Comparison of ENCODE assay signal across 16 cellular contexts in genomic region chr12:105228966-105229365, GRCh38. TPM values are rescaled to one million over a fixed set of nuclear protein-coding genes. Genes with fewer than 3 reads are reported as not detected.
DNase-seq lines count a peak whose midpoint lies in the region; ATAC-seq, FAIRE-seq and TF ChIP-seq lines count a peak whose summit lies in the region.
"Had no signal": no experiment of that assay in that cellular context is flagged by ENCODE, and none has a peak within 500 bp of the region (broad histone marks: within the 10 kb centered on the region; RNA-seq: fewer than 3 reads in every experiment).

No MANE protein-coding gene starts in this region.

- peaks cover 64% of the 10 kb centered on the region for H3K4me1 Mint-ChIP-seq in activated naive CD4-positive, alpha-beta T cell treated with anti-CD3 and anti-CD28 coated beads for 36 hours (ENCODE audit: low read depth)
- H3K4me1 Mint-ChIP-seq in osteocyte (ENCODE audit: unreplicated experiment) = peaks cover 95% of the 10 kb centered on the region

- ATAC-seq in activated naive CD4-positive, alpha-beta T cell treated with anti-CD3 and anti-CD28 coated beads, Interleukin-2, amount 50 U/mL, for 72 hours = no peak
- ATAC-seq in GM21447 (IDR thresholded peaks at IDR 0.05; ENCODE audit: unreplicated experiment) = no peak

- in situ Hi-C loops in brain microvascular endothelial cell (cut with HindIII; ENCODE audit: low pct_ligation_motif_present, low sequenced_read_pairs) = no loop called here

- DNase-seq in activated naive CD4-positive, alpha-beta T cell treated with anti-CD3 and anti-CD28 coated beads, Interleukin-2, amount 50 U/mL, for 72 hours (ENCODE audit: low spot score in 2 of 2) = no peak
- no peak for DNase-seq in activated naive CD4-positive, alpha-beta T cell treated with anti-CD3 and anti-CD28 coated beads for 36 hours
- DNase-seq in brain microvascular endothelial cell (no peak), osteocyte (ENCODE audit: extremely low spot score, unreplicated experiment) (no peak), GM12891 (ENCODE audit: insufficient read length, low spot score) (no peak), hippocampal formation (lab: John Stamatoyannopoulos, UW) (no peak), cortex of kidney (lab: John Stamatoyannopoulos, UW) (no peak)
- DNase-seq: Calu3, KBM-7, left cardiac atrium, NCI-H1417, NCI-H2227 treated with DMSO at 0.1 percent for 48 hours, SHP77 treated with DMSO at 0.1 percent for 48 hours had no signal

- H3K27ac Mint-ChIP-seq in activated naive CD4-positive, alpha-beta T cell treated with anti-CD3 and anti-CD28 coated beads, Interleukin-2, amount 50 U/mL, for 72 hours = peak overlapping the region; percentile 65 to 73
- no peak overlapping the region for H3K27ac Mint-ChIP-seq in activated naive CD4-positive, alpha-beta T cell treated with anti-CD3 and anti-CD28 coated beads for 36 hours
- H3K27ac Mint-ChIP-seq in osteocyte (ENCODE audit: unreplicated experiment) = peak overlapping the region; percentile 92

- TF ChIP-seq POLR2A in GM12891 (IDR thresholded peaks at IDR 0.05; ENCODE audit: low read depth, low read length) = no peak

- no peak overlapping the region for H3K4me3 ChIP-seq in brain microvascular endothelial cell (ENCODE audit: low read depth, low read length)

- H3K9me3 Mint-ChIP-seq in activated naive CD4-positive, alpha-beta T cell treated with anti-CD3 and anti-CD28 coated beads, Interleukin-2, amount 50 U/mL, for 72 hours = no peaks in the 10 kb centered on the region
- no peaks in the 10 kb centered on the region for H3K9me3 Mint-ChIP-seq in activated naive CD4-positive, alpha-beta T cell treated with anti-CD3 and anti-CD28 coated beads for 36 hours
- no peaks in the 10 kb centered on the region for H3K9me3 Mint-ChIP-seq in osteocyte (ENCODE audit: unreplicated experiment)

- no peaks in the 10 kb centered on the region for H3K36me3 ChIP-seq in brain microvascular endothelial cell (replicated peaks)

- CTCF ChIA-PET in activated naive CD4-positive, alpha-beta T cell treated with anti-CD3 and anti-CD28 coated beads for 36 hours (lab: Charles Lee) = no interaction called here

- TF ChIP-seq CTCF in brain microvascular endothelial cell (IDR thresholded peaks at IDR 0.05; ENCODE audit: low read depth, low read length, missing control alignments) (no peak), osteocyte (IDR thresholded peaks at IDR 0.05) (no peak)

- no peak overlapping the region for H3K4me3 Mint-ChIP-seq in activated naive CD4-positive, alpha-beta T cell treated with anti-CD3 and anti-CD28 coated beads for 36 hours
- H3K4me3 Mint-ChIP-seq in osteocyte (ENCODE audit: unreplicated experiment) = peak overlapping the region; percentile 42

- H3K36me3 Mint-ChIP-seq in activated naive CD4-positive, alpha-beta T cell treated with anti-CD3 and anti-CD28 coated beads, Interleukin-2, amount 50 U/mL, for 72 hours = peaks cover 10 to 12% of the 10 kb centered on the region in 2 donors
- peaks cover 15% of the 10 kb centered on the region for H3K36me3 Mint-ChIP-seq in activated naive CD4-positive, alpha-beta T cell treated with anti-CD3 and anti-CD28 coated beads for 36 hours (ENCODE audit: low read depth)
- H3K36me3 Mint-ChIP-seq in osteocyte (ENCODE audit: unreplicated experiment) = peaks cover 36% of the 10 kb centered on the region

- peak overlapping the region; percentile 27 for H3K27ac ChIP-seq in brain microvascular endothelial cell

- no peak for FAIRE-seq in GM12891 (lab: Jason Lieb, UNC)
- FAIRE-seq: colon, G401.6 had no signal

- intact Hi-C loops in activated naive CD4-positive, alpha-beta T cell treated with anti-CD3 and anti-CD28 coated beads for 36 hours (cut with micrococcal nuclease) = no loop called here

- no peaks in the 10 kb centered on the region for H3K27me3 ChIP-seq in brain microvascular endothelial cell (replicated peaks)

- no peaks in the 10 kb centered on the region for H3K27me3 Mint-ChIP-seq in activated naive CD4-positive, alpha-beta T cell treated with anti-CD3 and anti-CD28 coated beads for 36 hours (ENCODE audit: low read depth)
- H3K27me3 Mint-ChIP-seq in osteocyte (ENCODE audit: unreplicated experiment) = no peaks in the 10 kb centered on the region

TF ChIP-seq in GM12891, 5 proteins besides CTCF, POLR2A, EP300 and RAD21:
- no peak for TF ChIP-seq TAF1 (IDR thresholded peaks at IDR 0.05; ENCODE audit: low read depth, low read length)
- no peak for TF ChIP-seq PAX5 (IDR thresholded peaks at IDR 0.05; ENCODE audit: insufficient read depth, low read length, severe bottlenecking)
- TF ChIP-seq POLR2AphosphoS5 (IDR thresholded peaks at IDR 0.05; ENCODE audit: low read depth, low read length) = no peak
- TF ChIP-seq POU2F2 (IDR thresholded peaks at IDR 0.05; ENCODE audit: low read depth, low read length) = no peak
- TF ChIP-seq SPI1 (IDR thresholded peaks at IDR 0.05; ENCODE audit: low read depth, low read length) = no peak

RNA-seq across cellular contexts. Expression of gene APPL2, which starts 7.0 kb away (rescaled TPM):
- 10 to 100 TPM; 17.2 to 19.3 TPM for total RNA-seq in activated naive CD4-positive, alpha-beta T cell treated with anti-CD3 and anti-CD28 coated beads, Interleukin-2, amount 50 U/mL, for 72 hours
- 10 to 100 TPM; 12.7 to 13.5 TPM for total RNA-seq in activated naive CD4-positive, alpha-beta T cell treated with anti-CD3 and anti-CD28 coated beads for 36 hours
- total RNA-seq in osteocyte = 69.2 and 69.8 TPM in 2 replicates
- polyA plus RNA-seq in GM12891 (2012; ENCODE audit: low read depth, missing spikeins) = 4.2 TPM
